8 cellular contexts compared by ENCODE assay signal in genomic region chr12:113299619-113300237, GRCh38. TPM values are rescaled to one million over a fixed set of nuclear protein-coding genes. Genes with fewer than 3 reads are reported as not detected.
A peak's percentile ranks its signal among the peaks of the same experiment; 100 is the strongest.
DNase-seq lines count a peak whose midpoint lies in the region; ATAC-seq and TF ChIP-seq lines count a peak whose summit lies in the region.

No MANE protein-coding gene starts in this region.

- no peaks in the 10 kb centered on the region for H3K9me3 Mint-ChIP-seq in Calu3 (ENCODE audit: low read depth, unreplicated experiment)
- H3K9me3 Mint-ChIP-seq in naive thymus-derived CD8-positive, alpha-beta T cell, result no peaks in the 10 kb centered on the region

- intact Hi-C loops in Calu3 (cut with micrococcal nuclease; ENCODE audit: unreplicated experiment), result loop anchor here (5.0 kb wide), 1 partner anchor 57 kb away; no protein-coding TSS in a partner anchor
- intact Hi-C loops in esophagus muscularis mucosa (cut with DNase I), result no loop called here

- no peak for ATAC-seq in naive thymus-derived CD8-positive, alpha-beta T cell

- H4K20me1 ChIP-seq in OCI-LY1 (ENCODE audit: insufficient read depth, low read length), result no peaks in the 10 kb centered on the region

- peak overlapping the region; percentile 13; the same call in 1 of the 2 replicates for H3K9ac ChIP-seq in OCI-LY1 (ENCODE audit: low read length)
- H3K9ac ChIP-seq in neuronal stem cell (ENCODE audit: low read depth, low read length, poor library complexity), result no peak overlapping the region

- TF ChIP-seq CTCF in Calu3 (IDR thresholded peaks at IDR 0.05; ENCODE audit: unreplicated experiment) (no peak), OCI-LY1 (IDR thresholded peaks at IDR 0.05; ENCODE audit: low read length) (no peak), esophagus muscularis mucosa (IDR thresholded peaks at IDR 0.05) (no peak)

- H3K36me3 ChIP-seq in OCI-LY1 (ENCODE audit: insufficient read depth, low read length) (peaks cover 80% of the 10 kb centered on the region), esophagus muscularis mucosa (peaks cover 23 to 93% (median 58%) of the 10 kb centered on the region in 4 donors), neuronal stem cell (replicated peaks in 1 of 2; ENCODE audit: control insufficient read depth in 2 of 2, insufficient read depth in 2 of 2, low read length in 2 of 2) (peaks cover 0 to 5% of the 10 kb centered on the region in 2 donors)

- H3K79me2 ChIP-seq in OCI-LY1 (ENCODE audit: insufficient read depth, low read length), result no peaks in the 10 kb centered on the region

- H2BK5ac ChIP-seq in neuronal stem cell (ENCODE audit: low read length), result no peak overlapping the region

- peaks cover 46% of the 10 kb centered on the region for H3K4me1 ChIP-seq in OCI-LY1 (ENCODE audit: insufficient read depth, low read length, severe bottlenecking)
- H3K4me1 ChIP-seq in esophagus muscularis mucosa, result peaks cover 28 to 35% (median 32%) of the 10 kb centered on the region in 4 donors
- peaks cover 4 to 16% of the 10 kb centered on the region in 2 donors for H3K4me1 ChIP-seq in neuronal stem cell (ENCODE audit: control insufficient read depth in 2 of 2, insufficient read depth in 1 of 2, low read depth in 1 of 2, low read length in 2 of 2)

- no peak for TF ChIP-seq EP300 in esophagus muscularis mucosa (IDR thresholded peaks at IDR 0.05)

- no peaks in the 10 kb centered on the region for H3K27me3 Mint-ChIP-seq in Calu3 (ENCODE audit: unreplicated experiment)
- no peaks in the 10 kb centered on the region for H3K27me3 Mint-ChIP-seq in naive thymus-derived CD8-positive, alpha-beta T cell

- H2BK120ac ChIP-seq in neuronal stem cell (ENCODE audit: low read depth, low read length), result no peak overlapping the region

- peak overlapping the region; percentile 15 for H3K4me3 Mint-ChIP-seq in Calu3 (ENCODE audit: low read depth, unreplicated experiment)
- peak overlapping the region in 1 of 10 donors; percentile 40 for H3K4me3 Mint-ChIP-seq in naive thymus-derived CD8-positive, alpha-beta T cell

- 60% methylated on average over 2 of the region's 14 CpGs for WGBS in esophagus muscularis mucosa
- WGBS in neuronal stem cell (ENCODE audit: extremely low coverage in 2 of 2, insufficient read length in 2 of 2, insufficient replicate concordance in 1 of 2), 2 donors, result no CpG with 5 or more reads among the region's 14 CpGs

- H2BK12ac ChIP-seq in neuronal stem cell (ENCODE audit: low read length), result no peak overlapping the region

- peak overlapping the region; percentile 73 for H3K18ac ChIP-seq in neuronal stem cell (ENCODE audit: low read length)

- peaks cover 26% of the 10 kb centered on the region for H3K36me3 Mint-ChIP-seq in Calu3 (ENCODE audit: insufficient read depth, unreplicated experiment)
- peaks cover 0 to 54% (median 10%) of the 10 kb centered on the region in 3 donors for H3K36me3 Mint-ChIP-seq in naive thymus-derived CD8-positive, alpha-beta T cell

- peak overlapping the region; percentile 25 for H3K14ac ChIP-seq in neuronal stem cell (ENCODE audit: low read length)

- no peak overlapping the region for H4K8ac ChIP-seq in neuronal stem cell (ENCODE audit: low read depth, low read length)

- no peak overlapping the region for H3K23ac ChIP-seq in neuronal stem cell (ENCODE audit: low read depth, low read length, poor library complexity)

- H3F3A ChIP-seq in OCI-LY1 (ENCODE audit: insufficient read depth, low read length), result no peaks in the 10 kb centered on the region

- H2AFZ ChIP-seq in OCI-LY1 (ENCODE audit: low read length), result no peak overlapping the region
- no peak overlapping the region for H2AFZ ChIP-seq in neuronal stem cell (ENCODE audit: low read length)

- no peak overlapping the region for H2BK15ac ChIP-seq in neuronal stem cell (ENCODE audit: low read length)

- H2AK5ac ChIP-seq in neuronal stem cell (ENCODE audit: low read depth, low read length), result no peak overlapping the region

- H3K79me1 ChIP-seq in neuronal stem cell (ENCODE audit: low read depth, low read length), result no peaks in the 10 kb centered on the region

- H4K91ac ChIP-seq in neuronal stem cell (ENCODE audit: low read depth, low read length, poor library complexity), result no peak overlapping the region

- CTCF ChIA-PET in Calu3 (lab: Charles Lee), result interaction anchor here (0.6 to 1.1 kb wide), 3 partner anchors 29 to 126 kb away, joined by 3 to 5 read pairs (median 4); no protein-coding TSS in a partner anchor

- H3K27ac Mint-ChIP-seq in Calu3 (ENCODE audit: unreplicated experiment), result peak overlapping the region; percentile 56
- peak overlapping the region in 3 of 10 donors; percentile 45 to 57 (median 47) for H3K27ac Mint-ChIP-seq in naive thymus-derived CD8-positive, alpha-beta T cell

- POLR2A ChIA-PET in naive thymus-derived CD8-positive, alpha-beta T cell (lab: Charles Lee), result no interaction called here

- BruUV-seq in Calu3 (replicated peaks; lab: Mats Ljungman, UMichigan), result no TSS peak

- H3K4me2 ChIP-seq in OCI-LY1 (ENCODE audit: low read length) (peak overlapping the region; percentile 6; the same call in 1 of the 2 replicates), neuronal stem cell (ENCODE audit: insufficient read depth, low read length, poor library complexity, severe bottlenecking) (no peak overlapping the region)

- H3K9me3 ChIP-seq in OCI-LY1 (ENCODE audit: low read length), result no peaks in the 10 kb centered on the region
- H3K9me3 ChIP-seq in esophagus muscularis mucosa, result no peaks in the 10 kb centered on the region
- H3K9me3 ChIP-seq in neuronal stem cell (replicated peaks in 1 of 2; ENCODE audit: control insufficient read depth in 2 of 2, insufficient read depth in 1 of 2, low read depth in 1 of 2, low read length in 2 of 2), result peaks cover 0 to 1% of the 10 kb centered on the region in 2 donors

- H3K27ac ChIP-seq in OCI-LY1 (ENCODE audit: low read depth, low read length, poor library complexity, severe bottlenecking) (peak overlapping the region; percentile 68), esophagus muscularis mucosa (replicated peaks in 1 of 4) (peak overlapping the region; percentile 2 to 45 (median 38)), neuronal stem cell (replicated peaks; ENCODE audit: low read length) (no peak overlapping the region)

- H3K4me3 ChIP-seq in OCI-LY1 (ENCODE audit: low read depth, low read length, poor library complexity, severe bottlenecking) (no peak overlapping the region), esophagus muscularis mucosa (no peak overlapping the region), neuronal stem cell (ENCODE audit: low read length in 2 of 2) (no peak overlapping the region)

- DNase-seq in Calu3 (peak; percentile 87), esophagus muscularis mucosa (ENCODE audit: extremely low spot score) (no peak), neuronal stem cell (ENCODE audit: low spot score) (no peak), occipital lobe (lab: John Stamatoyannopoulos, UW) (no peak), hippocampal formation (lab: John Stamatoyannopoulos, UW) (no peak), NCI-H1930 (lab: John Stamatoyannopoulos, UW) (no peak)
- DNase-seq in naive thymus-derived CD8-positive, alpha-beta T cell, result no peak

- H3K9me2 ChIP-seq in OCI-LY1 (ENCODE audit: low read depth, low read length), result no peaks in the 10 kb centered on the region

- H3K27me3 ChIP-seq in OCI-LY1 (ENCODE audit: insufficient read depth, low read length) (no peaks in the 10 kb centered on the region), esophagus muscularis mucosa (no peaks in the 10 kb centered on the region), neuronal stem cell (ENCODE audit: control insufficient read depth in 3 of 3, insufficient read depth in 3 of 3, low read depth in 1 of 3, low read length in 3 of 3) (no peaks in the 10 kb centered on the region)

- peaks cover 11% of the 10 kb centered on the region for H3K4me1 Mint-ChIP-seq in Calu3 (ENCODE audit: low read depth, unreplicated experiment)
- peaks cover 15 to 21% (median 18%) of the 10 kb centered on the region in 4 donors for H3K4me1 Mint-ChIP-seq in naive thymus-derived CD8-positive, alpha-beta T cell

- no peak overlapping the region for H3K4ac ChIP-seq in neuronal stem cell (ENCODE audit: low read length)

- no peak for TF ChIP-seq POLR2A in esophagus muscularis mucosa (IDR thresholded peaks at IDR 0.05; ENCODE audit: low read depth)

RNA-seq across cellular contexts. Expression of gene SLC8B1, which starts 35.2 kb away (rescaled TPM):
- 22.8 and 23.8 TPM in 2 replicates for total RNA-seq in Calu3 (2022)
- total RNA-seq in esophagus muscularis mucosa, result 10 to 100 TPM; 19.1 to 22.8 (median 19.8) TPM
- 3.1 TPM for polyA plus RNA-seq in neuronal stem cell (2013, experiment 1 of 2)
- polyA plus RNA-seq in neuronal stem cell (2013, experiment 2 of 2), result 3.5 TPM
- total RNA-seq in occipital lobe, result 5.0 TPM
- total RNA-seq in naive thymus-derived CD8-positive, alpha-beta T cell, result 100 to 1,000 TPM; 131 to 136 TPM
- 10 to 100 TPM; 26.3 to 71.2 (median 53.0) TPM for polyA plus RNA-seq in naive thymus-derived CD8-positive, alpha-beta T cell

RNA-seq across cellular contexts. Expression of gene PLBD2, which starts 58.7 kb away (rescaled TPM):
- 31.5 and 36.4 TPM in 2 replicates for total RNA-seq in Calu3 (2022)
- 10 to 100 TPM; 30.2 to 60.9 (median 33.1) TPM for total RNA-seq in esophagus muscularis mucosa
- polyA plus RNA-seq in neuronal stem cell (2013, experiment 1 of 2), result 23.8 TPM
- polyA plus RNA-seq in neuronal stem cell (2013, experiment 2 of 2), result 24.2 TPM
- 8.9 TPM for total RNA-seq in occipital lobe
- total RNA-seq in naive thymus-derived CD8-positive, alpha-beta T cell, result 10 to 100 TPM in 1 of 2 experiments, 1 to 10 TPM in 1; 9.7 to 13.1 TPM
- polyA plus RNA-seq in naive thymus-derived CD8-positive, alpha-beta T cell, result 1 to 10 TPM; 5.1 to 9.4 (median 5.5) TPM
